1 cellular context compared by ENCODE assay signal in genomic region chr1:207030522-207031009, GRCh38.
A peak's percentile ranks its signal among the peaks of the same experiment; 100 is the strongest.
TF ChIP-seq lines count a peak whose summit lies in the region.

No MANE protein-coding gene starts in this region.

TF ChIP-seq in HepG2, 621 proteins besides CTCF, POLR2A, EP300 and RAD21 (continued from another document and continues in another):
- TF ChIP-seq THAP8 (CRISPR knock-in tag; IDR thresholded peaks at IDR 0.05; ENCODE audit: borderline replicate concordance) (no peak), STAT6 (CRISPR knock-in tag; IDR thresholded peaks at IDR 0.05; ENCODE audit: borderline replicate concordance) (no peak), ZBTB46 (CRISPR knock-in tag; IDR thresholded peaks at IDR 0.05; ENCODE audit: borderline replicate concordance) (no peak), TMF1 (CRISPR knock-in tag; IDR thresholded peaks at IDR 0.05; ENCODE audit: low read depth) (no peak), ZNF329 (CRISPR knock-in tag; IDR thresholded peaks at IDR 0.05; ENCODE audit: low read depth) (no peak), REPIN1 (CRISPR knock-in tag; IDR thresholded peaks at IDR 0.05; ENCODE audit: borderline replicate concordance, low read depth) (no peak), ZNF780A (CRISPR knock-in tag; IDR thresholded peaks at IDR 0.05) (no peak), ASH2L (IDR thresholded peaks at IDR 0.05; ENCODE audit: insufficient read length, low read depth, low read length) (no peak), FOXJ3 (CRISPR knock-in tag; IDR thresholded peaks at IDR 0.05; ENCODE audit: borderline replicate concordance) (peak; percentile 22; the same call in 1 of the 2 replicates), ZBTB14 (CRISPR knock-in tag; IDR thresholded peaks at IDR 0.05) (no peak), HMGXB3 (CRISPR knock-in tag; IDR thresholded peaks at IDR 0.05; ENCODE audit: borderline replicate concordance) (0 out of 2 replicates have a peak, but pooled peaks have one; percentile 17), PBX3 (CRISPR knock-in tag; IDR thresholded peaks at IDR 0.05; ENCODE audit: borderline replicate concordance) (no peak), ZNF274 (CRISPR knock-in tag; IDR thresholded peaks at IDR 0.05) (no peak), ZNF773 (CRISPR knock-in tag; IDR thresholded peaks at IDR 0.05; ENCODE audit: borderline replicate concordance) (no peak), ATM (IDR thresholded peaks at IDR 0.05; ENCODE audit: borderline replicate concordance) (no peak), NR2C2 (CRISPR knock-in tag; IDR thresholded peaks at IDR 0.05; ENCODE audit: borderline replicate concordance) (peak; percentile 41; the same call in 1 of the 2 replicates), ZNF280D (CRISPR knock-in tag; IDR thresholded peaks at IDR 0.05) (no peak), STAG1 (CRISPR knock-in tag; IDR thresholded peaks at IDR 0.05) (no peak), E2F2 (CRISPR knock-in tag; IDR thresholded peaks at IDR 0.05; ENCODE audit: borderline replicate concordance) (no peak), RBM39 (IDR thresholded peaks at IDR 0.05; ENCODE audit: low read depth, low read length, poor library complexity, severe bottlenecking) (no peak), ZFP37 (CRISPR knock-in tag; IDR thresholded peaks at IDR 0.05; ENCODE audit: borderline replicate concordance) (no peak), SNAPC2 (CRISPR knock-in tag; IDR thresholded peaks at IDR 0.05) (no peak), GMEB1 (CRISPR knock-in tag; IDR thresholded peaks at IDR 0.05; ENCODE audit: borderline replicate concordance) (no peak), SUZ12 (IDR thresholded peaks at IDR 0.05; ENCODE audit: low read depth, low read length) (no peak), MLXIP (CRISPR knock-in tag; IDR thresholded peaks at IDR 0.05; ENCODE audit: borderline replicate concordance) (no peak)
